In genomic region chr3:72818915-72819314, GRCh38 we compare ENCODE assay signal across 13 cellular contexts. TPM values are rescaled to one million over a fixed set of nuclear protein-coding genes. Genes with fewer than 3 reads are reported as not detected.
DNase-seq lines count a peak whose midpoint lies in the region; ATAC-seq and TF ChIP-seq lines count a peak whose summit lies in the region.
"Had no signal": no experiment of that assay in that cellular context is flagged by ENCODE, and none has a peak within 500 bp of the region (broad histone marks: within the 10 kb centered on the region; RNA-seq: fewer than 3 reads in every experiment).

No MANE protein-coding gene starts in this region.

- peak overlapping the region; percentile 55 for H3K27ac ChIP-seq in AG04450 (ENCODE audit: low read depth, low read length)
- H3K27ac ChIP-seq in adrenal gland, result peak overlapping the region in 2 of 5 donors; percentile 28 to 41
- no peak overlapping the region for H3K27ac ChIP-seq in transverse colon
- H3K27ac ChIP-seq: skin epidermis had no signal

- in situ Hi-C loops in transverse colon (cut with MboI; ENCODE audit: low pct_ligation_motif_present in 1 of 4, low pct_unique_long_range_greater_than_20kb in 1 of 4, low sequenced_read_pairs in 3 of 4), result loop anchor here in 3 of 4 donors (25.0 kb wide), 2 partner anchors 857 to 932 kb away; no protein-coding TSS in a partner anchor

- no peaks in the 10 kb centered on the region for H3K9me3 ChIP-seq in AG04450 (ENCODE audit: control insufficient read depth, insufficient read depth, low read length)
- no peaks in the 10 kb centered on the region for H3K9me3 ChIP-seq in adrenal gland (replicated peaks in 1 of 3)
- no peaks in the 10 kb centered on the region for H3K9me3 ChIP-seq in transverse colon

- H3K36me3 ChIP-seq in adrenal gland (replicated peaks in 1 of 2), result no peaks in the 10 kb centered on the region
- peaks cover 0 to 8% (median 2%) of the 10 kb centered on the region in 4 donors for H3K36me3 ChIP-seq in transverse colon

- 82 to 87% (median 85%) methylated on average over 1 of the region's 1 CpG for WGBS in adrenal gland, 4 donors
- 77 to 100% methylated on average over 1 of the region's 1 CpG for WGBS in transverse colon (ENCODE audit: low coverage in 1 of 2), 2 donors

- DNase-seq in AG04450 (ENCODE audit: low read depth, low spot score), result peak; percentile 75
- DNase-seq in ELR (ENCODE audit: low read depth), result peak; percentile 56
- DNase-seq in adrenal gland, result peak; percentile 18 to 75 (median 64)
- peak; percentile 60 for DNase-seq in foreskin melanocyte
- no peak for DNase-seq in Ammon's horn (ENCODE audit: low spot score)
- DNase-seq in NCI-H82 treated with DMSO at 0.1 percent for 48 hours (lab: John Stamatoyannopoulos, UW; ENCODE audit: unreplicated experiment), result no peak
- DNase-seq in transverse colon, result no peak
- DNase-seq: Calu3; NCI-H146; stimulated activated CD8-positive, alpha-beta memory T cell treated with anti-CD3 and anti-CD28 coated beads, Interleukin-4, amount 100 ng/mL, for 48 hours; SW 1271 had no signal

- H3K4me3 ChIP-seq in AG04450 (ENCODE audit: low read depth, low read length) (no peak overlapping the region), adrenal gland (no peak overlapping the region), transverse colon (no peak overlapping the region)
- H3K4me3 ChIP-seq: skin epidermis had no signal

- CTCF ChIA-PET in AG04450 (lab: Charles Lee), result interaction anchor here (0.6 to 9.6 kb wide), 15 partner anchors 10 to 1107 kb away, joined by 3 to 208 read pairs (median 4); no protein-coding TSS in a partner anchor

- TF ChIP-seq CTCF in AG04450 (IDR thresholded peaks at IDR 0.05; ENCODE audit: low read depth, low read length) (no peak), adrenal gland (IDR thresholded peaks at IDR 0.05) (no peak), transverse colon (IDR thresholded peaks at IDR 0.05) (no peak)

- no peak for TF ChIP-seq EP300 in transverse colon (IDR thresholded peaks at IDR 0.05; ENCODE audit: low read depth)

- peaks cover 9 to 41% of the 10 kb centered on the region in 2 donors for H3K4me1 ChIP-seq in adrenal gland (replicated peaks in 1 of 2)
- H3K4me1 ChIP-seq in transverse colon, result peaks cover 17 to 35% (median 25%) of the 10 kb centered on the region in 4 donors

- no peak for ATAC-seq in GM18870 (IDR thresholded peaks at IDR 0.05; ENCODE audit: unreplicated experiment)

- TF ChIP-seq POLR2A in adrenal gland (IDR thresholded peaks at IDR 0.05), result no peak
- TF ChIP-seq POLR2A in transverse colon (IDR thresholded peaks at IDR 0.05), result no peak

- intact Hi-C loops in adrenal gland (cut with DNase I), result loop anchor here (5.0 kb wide), 2 partner anchors 147 to 152 kb away; no protein-coding TSS in a partner anchor
- intact Hi-C loops in transverse colon (cut with DNase I; ENCODE audit: low total_unique reads), result no loop called here

- POLR2A ChIA-PET in AG04450 (lab: Yijun Ruan, JAX), result no interaction called here

- H3K27me3 ChIP-seq in AG04450 (ENCODE audit: control insufficient read depth, insufficient read depth, low read length) (no peaks in the 10 kb centered on the region), adrenal gland (no peaks in the 10 kb centered on the region), transverse colon (no peaks in the 10 kb centered on the region)

RNA-seq across cellular contexts. Expression of gene SHQ1, which starts 29.3 kb away (rescaled TPM):
- polyA plus RNA-seq in AG04450 (2011; rRNA removed) (14.1 and 16.6 TPM in 2 replicates), adrenal gland (10 to 100 TPM in 1 of 3 donors, 1 to 10 TPM in 2; 7.2 to 19.0 (median 7.5) TPM)
- 8.0 and 10.6 TPM in 2 replicates for polyA minus RNA-seq in AG04450 (2011; rRNA and poly(A)+ RNA removed)
- total RNA-seq in adrenal gland (10 to 100 TPM; 11.4 to 26.4 (median 15.1) TPM), transverse colon (10 to 100 TPM in 3 of 4 donors, 1 to 10 TPM in 1; 4.9 to 21.3 (median 13.1) TPM)

Comparison
In these comparisons a context has a peak if more than half of its experiments do, and no peak if none do; other contexts are left out.
1. DNase-seq: peak in AG04450 (single experiment), ELR (single experiment), adrenal gland (7 of 7) and foreskin melanocyte (single experiment); none in Ammon's horn (single experiment), NCI-H82 treated with DMSO at 0.1 percent for 48 hours (single experiment) and transverse colon (single experiment).